21 cellular contexts compared by ENCODE assay signal in genomic region chr15:57495037-57495436, GRCh38.
A peak's percentile ranks its signal among the peaks of the same experiment; 100 is the strongest.
DNase-seq lines count a peak whose midpoint lies in the region; ATAC-seq and TF ChIP-seq lines count a peak whose summit lies in the region.
"Had no signal": no experiment of that assay in that cellular context is flagged by ENCODE, and none has a peak within 500 bp of the region (broad histone marks: within the 10 kb centered on the region; RNA-seq: fewer than 3 reads in every experiment).

No MANE protein-coding gene starts in this region.

- ATAC-seq in GM21619 (IDR thresholded peaks at IDR 0.05; ENCODE audit: unreplicated experiment) (peak; percentile 64), left lobe of liver (no peak)
- ATAC-seq: HepG2 had no signal

- no peak overlapping the region for H3K4me3 Mint-ChIP-seq in progenitor cell of endocrine pancreas (ENCODE audit: low read depth)
- H3K4me3 Mint-ChIP-seq: activated CD4-positive, alpha-beta T cell treated with anti-CD3 and anti-CD28 coated beads, Interleukin-2, amount 10 ng/mL, durations not matched to agents 24 days and 14 days; HFFc6 had no signal

- H3K36me3 ChIP-seq in tibial artery: no peaks in the 10 kb centered on the region
- H3K36me3 ChIP-seq: adrenal gland, heart right ventricle, MG63, pancreas had no signal

- H3K4me1 ChIP-seq in tibial artery: peaks cover 0 to 19% (median 6%) of the 10 kb centered on the region in 4 donors

- intact Hi-C loops in tibial artery (cut with DNase I; ENCODE audit: low total_unique reads): no loop called here

- peak; percentile 39 for DNase-seq in EH (ENCODE audit: low read depth)
- DNase-seq in NCI-H226: peak; percentile 53
- no peak for DNase-seq in progenitor cell of endocrine pancreas (ENCODE audit: low spot score, unreplicated experiment)
- DNase-seq in left lobe of liver (ENCODE audit: low spot score): no peak
- DNase-seq in GOT3 (lab: John Stamatoyannopoulos, UW): no peak
- DNase-seq in tibial artery: no peak
- no peak for DNase-seq in NCI-H526 (lab: John Stamatoyannopoulos, UW)
- DNase-seq: activated CD4-positive, alpha-beta T cell treated with anti-CD3 and anti-CD28 coated beads, Interleukin-2, amount 10 ng/mL, durations not matched to agents 24 days and 14 days; activated CD8-positive, alpha-beta memory T cell treated with anti-CD3 and anti-CD28 coated beads, Interleukin-2, amount 50 U/mL, for 48 hours; activated gamma-delta T cell; adrenal gland; effector CD4-positive, alpha-beta T cell; heart right ventricle; HFFc6; MG63; naive B cell; pancreas; stimulated activated CD4-positive, alpha-beta T cell treated with anti-CD3 and anti-CD28 coated beads, Interleukin-2, amount 100 ng/mL, for 48 hours had no signal

- peaks cover 49% of the 10 kb centered on the region for H3K4me1 Mint-ChIP-seq in progenitor cell of endocrine pancreas (ENCODE audit: low read depth)
- H3K4me1 Mint-ChIP-seq: activated CD4-positive, alpha-beta T cell treated with anti-CD3 and anti-CD28 coated beads, Interleukin-2, amount 10 ng/mL, durations not matched to agents 24 days and 14 days had no signal

- TF ChIP-seq CTCF in progenitor cell of endocrine pancreas (IDR thresholded peaks at IDR 0.05; ENCODE audit: unreplicated experiment): no peak
- TF ChIP-seq CTCF in tibial artery (IDR thresholded peaks at IDR 0.05): no peak

- no peak overlapping the region for H3K27ac ChIP-seq in tibial artery

- no peak overlapping the region for H3K4me3 ChIP-seq in tibial artery
- H3K4me3 ChIP-seq: adrenal gland, heart right ventricle, lung, MG63, pancreas had no signal

- H3K36me3 Mint-ChIP-seq in progenitor cell of endocrine pancreas (ENCODE audit: insufficient read depth): peaks cover 8% of the 10 kb centered on the region
- H3K36me3 Mint-ChIP-seq: naive B cell had no signal

- H3K9me3 ChIP-seq in tibial artery: no peaks in the 10 kb centered on the region
- H3K9me3 ChIP-seq: adrenal gland, heart right ventricle, MG63, pancreas had no signal

- H3K9me3 Mint-ChIP-seq in progenitor cell of endocrine pancreas (ENCODE audit: low read depth): peaks cover 3% of the 10 kb centered on the region
- H3K9me3 Mint-ChIP-seq: activated CD4-positive, alpha-beta T cell treated with anti-CD3 and anti-CD28 coated beads, Interleukin-2, amount 10 ng/mL, durations not matched to agents 24 days and 14 days; HFFc6; naive B cell had no signal

- peak overlapping the region; percentile 95 for H3K27ac Mint-ChIP-seq in progenitor cell of endocrine pancreas
- H3K27ac Mint-ChIP-seq: activated CD4-positive, alpha-beta T cell treated with anti-CD3 and anti-CD28 coated beads, Interleukin-2, amount 10 ng/mL, durations not matched to agents 24 days and 14 days; HFFc6 had no signal

- H3K27me3 Mint-ChIP-seq in progenitor cell of endocrine pancreas: no peaks in the 10 kb centered on the region

- no peaks in the 10 kb centered on the region for H3K27me3 ChIP-seq in tibial artery
- H3K27me3 ChIP-seq: adrenal gland, heart right ventricle, MG63, pancreas had no signal

Comparison
In these comparisons a context has a peak if more than half of its experiments do, and no peak if none do; other contexts are left out.
1. DNase-seq: peak in EH (single experiment) and NCI-H226 (single experiment); none in progenitor cell of endocrine pancreas (single experiment), left lobe of liver (single experiment), GOT3 (single experiment), tibial artery (0 of 2) and NCI-H526 (0 of 2).